In the genomic region with DNA sequence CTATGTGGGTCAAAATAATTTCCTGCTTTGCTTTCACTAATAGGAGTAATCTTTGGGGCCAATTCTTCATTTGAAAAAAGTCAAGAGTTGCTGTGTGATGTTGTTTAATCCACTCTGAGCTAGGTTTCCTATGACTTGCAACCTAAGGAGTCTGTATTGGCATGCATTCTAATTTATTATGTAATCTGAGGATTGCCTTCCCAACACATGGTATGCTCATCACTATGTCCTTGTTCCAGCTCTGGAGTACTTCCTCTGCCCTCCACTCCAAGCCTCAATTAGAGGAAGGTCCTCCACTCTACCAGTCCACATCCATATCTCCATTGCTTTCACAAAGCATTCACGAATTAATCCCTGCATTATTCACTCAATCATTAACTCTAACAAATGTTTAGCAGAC, we compare ENCODE assay signal across 1 cellular context.
TF ChIP-seq lines count a peak whose summit lies in the region.

No MANE protein-coding gene starts in this region.

TF ChIP-seq in GM23338, 12 proteins besides CTCF, POLR2A, EP300 and RAD21 (continued from another document):
- no peak for TF ChIP-seq ZNF462 (CRISPR knock-in tag; IDR thresholded peaks at IDR 0.05)
- TF ChIP-seq ETS1 (IDR thresholded peaks at IDR 0.05) = no peak
